In the genomic region with DNA sequence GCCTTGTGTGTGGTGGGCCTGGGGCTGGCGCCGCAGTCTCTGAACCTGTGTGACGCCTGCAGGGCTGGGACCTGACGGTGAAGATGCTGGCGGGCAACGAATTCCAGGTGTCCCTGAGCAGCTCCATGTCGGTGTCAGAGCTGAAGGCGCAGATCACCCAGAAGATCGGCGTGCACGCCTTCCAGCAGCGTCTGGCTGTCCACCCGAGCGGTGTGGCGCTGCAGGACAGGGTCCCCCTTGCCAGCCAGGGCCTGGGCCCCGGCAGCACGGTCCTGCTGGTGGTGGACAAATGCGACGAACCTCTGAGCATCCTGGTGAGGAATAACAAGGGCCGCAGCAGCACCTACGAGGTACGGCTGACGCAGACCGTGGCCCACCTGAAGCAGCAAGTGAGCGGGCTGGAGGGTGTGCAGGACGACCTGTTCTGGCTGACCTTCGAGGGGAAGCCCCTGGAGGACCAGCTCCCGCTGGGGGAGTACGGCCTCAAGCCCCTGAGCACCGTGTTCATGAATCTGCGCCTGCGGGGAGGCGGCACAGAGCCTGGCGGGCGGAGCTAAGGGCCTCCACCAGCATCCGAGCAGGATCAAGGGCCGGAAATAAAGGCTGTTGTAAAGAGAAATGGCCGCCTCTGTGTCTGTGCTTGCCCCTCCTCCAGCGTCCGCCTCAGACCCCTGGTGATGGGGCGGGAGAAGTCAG, we compare ENCODE assay signal across 1 cellular context.
TF ChIP-seq lines count a peak whose summit lies in the region.

No MANE protein-coding gene starts in this region.

TF ChIP-seq in HCT116, 20 proteins besides CTCF, POLR2A, EP300 and RAD21 (continued from another document):
- TF ChIP-seq POLR2AphosphoS5 (IDR thresholded peaks at IDR 0.05; ENCODE audit: low read depth, low read length) (peak; percentile 25; the same call in 1 of the 2 replicates), ZNF274 (IDR thresholded peaks at IDR 0.05; ENCODE audit: low read depth, low read length) (no peak)
